ENCODE assay signal across 23 cellular contexts in genomic region chr13:91690944-91691343, GRCh38.
"Had no signal": no experiment of that assay in that cellular context is flagged by ENCODE, and none has a peak within 500 bp of the region (broad histone marks: within the 10 kb centered on the region; RNA-seq: fewer than 3 reads in every experiment).

No MANE protein-coding gene starts in this region.

- ATAC-seq: foreskin keratinocyte; gastroesophageal sphincter; heart left ventricle; left colon; left lung; left ventricle myocardium superior; lower lobe of right lung; mucosa of descending colon; naive thymus-derived CD8-positive, alpha-beta T cell had no signal

- H3K4me3 ChIP-seq: coronary artery, dorsolateral prefrontal cortex, esophagus muscularis mucosa, gastroesophageal sphincter, heart left ventricle, hepatocyte, left lung, lower lobe of right lung, mucosa of descending colon had no signal

- DNase-seq: dermis blood vessel endothelial cell; dorsolateral prefrontal cortex; effector CD4-positive, alpha-beta T cell; effector memory CD4-positive, alpha-beta T cell; foreskin keratinocyte; heart left ventricle; hypothalamus; immature natural killer cell; islet precursor cell; kidney; kidney glomerular epithelial cell; left colon; left lung; left ventricle myocardium superior; lower lobe of right lung; mesenchymal stem cell; mucosa of descending colon; naive B cell; naive thymus-derived CD8-positive, alpha-beta T cell had no signal

- H3K4me2 ChIP-seq: hepatocyte had no signal

- H3K4me1 ChIP-seq: esophagus muscularis mucosa, foreskin keratinocyte, gastroesophageal sphincter, heart left ventricle, left lung, lower lobe of right lung had no signal

- H2AFZ ChIP-seq: hepatocyte had no signal

- H3K79me2 ChIP-seq: hepatocyte had no signal

- H3K27me3 ChIP-seq: dorsolateral prefrontal cortex, esophagus muscularis mucosa, foreskin keratinocyte, gastroesophageal sphincter, heart left ventricle, hepatocyte, left lung had no signal

- H3K36me3 ChIP-seq: esophagus muscularis mucosa, gastroesophageal sphincter, heart left ventricle, left lung, lower lobe of right lung had no signal

- H3K9me3 ChIP-seq: esophagus muscularis mucosa, gastroesophageal sphincter, heart left ventricle, left lung, lower lobe of right lung, mucosa of descending colon had no signal

- H3K27ac ChIP-seq: coronary artery, dorsolateral prefrontal cortex, esophagus muscularis mucosa, foreskin keratinocyte, gastroesophageal sphincter, heart left ventricle, hepatocyte, left lung, lower lobe of right lung had no signal
